18 cellular contexts compared by ENCODE assay signal in the genomic region with DNA sequence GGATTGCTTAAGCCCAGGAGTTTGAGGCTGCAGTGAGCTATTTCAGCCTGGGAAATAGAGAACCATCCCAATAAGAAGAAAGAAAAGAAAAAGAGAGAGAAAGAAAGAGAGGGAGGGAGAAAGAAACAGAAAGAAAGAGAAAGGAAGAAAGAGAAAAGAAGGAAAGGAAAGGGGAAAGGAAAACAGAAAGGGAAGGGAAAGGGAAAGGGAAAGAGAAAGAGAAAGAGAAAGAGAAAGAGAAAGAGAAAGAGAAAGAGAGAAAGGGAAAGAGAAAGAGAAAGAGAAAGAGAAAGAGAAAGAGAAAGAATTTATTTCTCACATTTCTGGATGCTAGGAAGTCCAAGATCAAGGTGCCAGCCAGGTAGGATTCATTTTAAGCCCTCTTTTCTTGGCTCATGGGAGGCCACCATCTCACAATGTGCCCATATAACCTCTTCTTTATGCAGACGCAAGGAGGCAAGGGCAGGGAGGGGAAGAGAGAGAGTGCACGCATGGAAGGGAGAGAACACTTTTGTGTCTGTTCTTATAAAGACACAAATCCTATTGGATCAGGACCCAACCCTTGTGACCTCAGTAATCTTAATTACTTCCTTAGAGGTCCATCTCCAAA. TPM values are rescaled to one million over a fixed set of nuclear protein-coding genes. Genes with fewer than 3 reads are reported as not detected.
DNase-seq lines count a peak whose midpoint lies in the region; ATAC-seq and TF ChIP-seq lines count a peak whose summit lies in the region.
"Had no signal": no experiment of that assay in that cellular context is flagged by ENCODE, and none has a peak within 500 bp of the region (broad histone marks: within the 10 kb centered on the region; RNA-seq: fewer than 3 reads in every experiment).

No MANE protein-coding gene starts in this region.

- CTCF ChIA-PET in activated CD8-positive, alpha-beta memory T cell treated with anti-CD3 and anti-CD28 coated beads, Interleukin-2, amount 10 ng/mL, durations not matched to agents 7 days and 5 days (lab: Charles Lee), result no interaction called here
- CTCF ChIA-PET in naive thymus-derived CD4-positive, alpha-beta T cell (lab: Charles Lee), result no interaction called here

- H4K20me1 ChIP-seq in DND-41 (ENCODE audit: insufficient read depth, low read length), result no peaks in the 10 kb centered on the region
- H4K20me1 ChIP-seq in GM23248 (ENCODE audit: insufficient read depth), result no peaks in the 10 kb centered on the region

- peaks cover 23% of the 10 kb centered on the region for H3K4me1 Mint-ChIP-seq in activated CD8-positive, alpha-beta memory T cell treated with anti-CD3 and anti-CD28 coated beads, Interleukin-2, amount 10 ng/mL, durations not matched to agents 7 days and 5 days
- H3K4me1 Mint-ChIP-seq in activated T-helper 17 cell treated with anti-CD3 and anti-CD28 coated beads, Interleukin-2, amount 50 U/mL, for 72 hours, result no peaks in the 10 kb centered on the region
- peaks cover 0 to 28% (median 5%) of the 10 kb centered on the region in 7 donors for H3K4me1 Mint-ChIP-seq in naive thymus-derived CD4-positive, alpha-beta T cell
- H3K4me1 Mint-ChIP-seq: WTC11 had no signal

- H3K4me2 ChIP-seq in DND-41 (ENCODE audit: insufficient read depth, low read length) (peak overlapping the region; percentile 64), GM23248 (ENCODE audit: unreplicated experiment) (no peak overlapping the region)

- peak overlapping the region; percentile 91 for H3K27ac Mint-ChIP-seq in activated CD8-positive, alpha-beta memory T cell treated with anti-CD3 and anti-CD28 coated beads, Interleukin-2, amount 10 ng/mL, durations not matched to agents 7 days and 5 days
- peak overlapping the region; percentile 92 for H3K27ac Mint-ChIP-seq in activated T-helper 17 cell treated with anti-CD3 and anti-CD28 coated beads, Interleukin-2, amount 50 U/mL, for 72 hours
- peak overlapping the region in 6 of 9 donors; percentile 0 to 92 (median 36) for H3K27ac Mint-ChIP-seq in naive thymus-derived CD4-positive, alpha-beta T cell
- H3K27ac Mint-ChIP-seq: WTC11 had no signal

- peaks cover 10% of the 10 kb centered on the region for H3K36me3 ChIP-seq in DND-41 (ENCODE audit: insufficient read depth, low read length)
- H3K36me3 ChIP-seq in naive thymus-derived CD4-positive, alpha-beta T cell (ENCODE audit: control insufficient read depth in 2 of 3, insufficient read depth in 3 of 3, low read length in 3 of 3), result no peaks in the 10 kb centered on the region
- H3K36me3 ChIP-seq in GM23248 (ENCODE audit: low read depth), result no peaks in the 10 kb centered on the region

- H3K4me3 ChIP-seq in DND-41 (ENCODE audit: low read depth in 1 of 2, low read length in 2 of 2), result peak overlapping the region; percentile 10 to 60; a peak in 3 of 4 replicates
- H3K4me3 ChIP-seq in naive thymus-derived CD4-positive, alpha-beta T cell (ENCODE audit: low read length), result no peak overlapping the region
- no peak overlapping the region for H3K4me3 ChIP-seq in GM23248
- H3K4me3 ChIP-seq: body of pancreas had no signal

- intact Hi-C loops in naive thymus-derived CD4-positive, alpha-beta T cell (cut with micrococcal nuclease), result loop anchor here in 1 of 2 donors (1.0 to 2.0 kb wide), 3 partner anchors 32 to 84 kb away; partner anchors contain the start of genes CMPK2, RNF144A and RSAD2

- H3F3A ChIP-seq in GM23248 (ENCODE audit: insufficient read depth), result 0 out of 2 replicates have a peak, but pooled peaks cover under 1% of the 10 kb centered on the region

- H3K27me3 Mint-ChIP-seq in activated CD8-positive, alpha-beta memory T cell treated with anti-CD3 and anti-CD28 coated beads, Interleukin-2, amount 10 ng/mL, durations not matched to agents 7 days and 5 days, result no peaks in the 10 kb centered on the region
- H3K27me3 Mint-ChIP-seq in activated T-helper 17 cell treated with anti-CD3 and anti-CD28 coated beads, Interleukin-2, amount 50 U/mL, for 72 hours, result no peaks in the 10 kb centered on the region
- H3K27me3 Mint-ChIP-seq in naive thymus-derived CD4-positive, alpha-beta T cell, result no peaks in the 10 kb centered on the region

- in situ Hi-C loops in GM23248 (cut with MboI), result no loop called here

- POLR2A ChIA-PET in naive thymus-derived CD4-positive, alpha-beta T cell (lab: Charles Lee), result no interaction called here

- peaks cover 71% of the 10 kb centered on the region for H3K36me3 Mint-ChIP-seq in activated CD8-positive, alpha-beta memory T cell treated with anti-CD3 and anti-CD28 coated beads, Interleukin-2, amount 10 ng/mL, durations not matched to agents 7 days and 5 days
- no peaks in the 10 kb centered on the region for H3K36me3 Mint-ChIP-seq in activated T-helper 17 cell treated with anti-CD3 and anti-CD28 coated beads, Interleukin-2, amount 50 U/mL, for 72 hours (ENCODE audit: low read depth)
- peaks cover 5 to 56% (median 36%) of the 10 kb centered on the region in 5 donors for H3K36me3 Mint-ChIP-seq in naive thymus-derived CD4-positive, alpha-beta T cell

- 76 to 88% methylated on average over 2 of the region's 2 CpGs for WGBS in GM23248 (ENCODE audit: low coverage in 1 of 2, low lambda C conversion rate in 2 of 2, missing lambda C conversion rate in 2 of 2), 2 experiments

- TF ChIP-seq CTCF in DND-41 (IDR thresholded peaks at IDR 0.05; ENCODE audit: borderline replicate concordance, extremely low read depth, low read length, poor library complexity, severe bottlenecking), result no peak

- H3K9me3 Mint-ChIP-seq in activated CD8-positive, alpha-beta memory T cell treated with anti-CD3 and anti-CD28 coated beads, Interleukin-2, amount 10 ng/mL, durations not matched to agents 7 days and 5 days (ENCODE audit: low read depth), result peaks cover 24% of the 10 kb centered on the region
- peaks cover 9% of the 10 kb centered on the region for H3K9me3 Mint-ChIP-seq in activated T-helper 17 cell treated with anti-CD3 and anti-CD28 coated beads, Interleukin-2, amount 50 U/mL, for 72 hours
- H3K9me3 Mint-ChIP-seq in naive thymus-derived CD4-positive, alpha-beta T cell, result peaks cover 7 to 55% (median 27%) of the 10 kb centered on the region in 11 donors

- peak overlapping the region; percentile 72 for H2AFZ ChIP-seq in DND-41 (ENCODE audit: low read depth, low read length)
- H2AFZ ChIP-seq in GM23248, result no peak overlapping the region

- ATAC-seq in activated CD8-positive, alpha-beta memory T cell treated with anti-CD3 and anti-CD28 coated beads, Interleukin-2, amount 10 ng/mL, durations not matched to agents 7 days and 5 days, result peak; percentile 57
- peak; percentile 47 for ATAC-seq in DND-41 (ENCODE audit: insufficient read depth, low read depth)
- ATAC-seq in activated T-helper 17 cell treated with anti-CD3 and anti-CD28 coated beads, Interleukin-2, amount 50 U/mL, for 72 hours (replicated peaks), result no peak
- ATAC-seq in naive thymus-derived CD4-positive, alpha-beta T cell, result no peak
- ATAC-seq: body of pancreas, left cardiac atrium, Panc1, sciatic nerve, WTC11 had no signal

- DNase-seq in activated CD8-positive, alpha-beta memory T cell treated with anti-CD3 and anti-CD28 coated beads, Interleukin-2, amount 10 ng/mL, durations not matched to agents 7 days and 5 days, result no peak
- no peak for DNase-seq in activated CD8-positive, alpha-beta memory T cell treated with anti-CD3 and anti-CD28 coated beads for 24 hours
- DNase-seq in DND-41, result peak; percentile 39
- no peak for DNase-seq in naive thymus-derived CD4-positive, alpha-beta T cell
- DNase-seq in inferior parietal cortex (ENCODE audit: extremely low spot score), result no peak
- no peak for DNase-seq in GM23248
- DNase-seq in dedifferentiated amniotic fluid mesenchymal stem cell (ENCODE audit: extremely low spot score), result no peak
- DNase-seq: body of pancreas, DMS79, left cardiac atrium, NCI-H1092 treated with DMSO at 0.1 percent for 48 hours, NCI-H2029 treated with DMSO at 0.1 percent for 48 hours, posterior cingulate gyrus had no signal

- H3K4me1 ChIP-seq in DND-41 (ENCODE audit: insufficient read depth, low read length) (peaks cover 46% of the 10 kb centered on the region), GM23248 (ENCODE audit: insufficient read depth) (0 out of 2 replicates have a peak, but pooled peaks cover under 1% of the 10 kb centered on the region)
- H3K4me1 ChIP-seq in naive thymus-derived CD4-positive, alpha-beta T cell (ENCODE audit: control insufficient read depth in 2 of 2, insufficient read depth in 2 of 2, low read length in 2 of 2), result no peaks in the 10 kb centered on the region

- H3K9me3 ChIP-seq in DND-41 (ENCODE audit: insufficient read depth, low read length, severe bottlenecking), result peaks cover 15% of the 10 kb centered on the region
- peaks cover 0 to 9% (median 0%) of the 10 kb centered on the region in 3 experiments for H3K9me3 ChIP-seq in naive thymus-derived CD4-positive, alpha-beta T cell (ENCODE audit: control insufficient read depth in 2 of 3, low read length in 3 of 3)
- no peaks in the 10 kb centered on the region for H3K9me3 ChIP-seq in GM23248 (ENCODE audit: low read depth)

- peak overlapping the region; percentile 52 for H3K9ac ChIP-seq in DND-41 (ENCODE audit: low read depth, low read length)
- H3K9ac ChIP-seq in GM23248, result no peak overlapping the region

- H3K27me3 ChIP-seq in DND-41 (ENCODE audit: insufficient read depth, low read length, poor library complexity), result no peaks in the 10 kb centered on the region
- H3K27me3 ChIP-seq in naive thymus-derived CD4-positive, alpha-beta T cell (ENCODE audit: control insufficient read depth in 2 of 2, insufficient read depth in 2 of 2, low read length in 2 of 2), result no peaks in the 10 kb centered on the region
- no peaks in the 10 kb centered on the region for H3K27me3 ChIP-seq in GM23248 (replicated peaks; ENCODE audit: insufficient read depth)
- H3K27me3 ChIP-seq: body of pancreas had no signal

- H3K9me2 ChIP-seq in GM23248 (ENCODE audit: insufficient read depth), result no peaks in the 10 kb centered on the region

- peak overlapping the region; percentile 85 for H3K27ac ChIP-seq in DND-41 (ENCODE audit: low read length)
- H3K27ac ChIP-seq in naive thymus-derived CD4-positive, alpha-beta T cell (ENCODE audit: low read depth, low read length), result no peak overlapping the region
- H3K27ac ChIP-seq in GM23248, result no peak overlapping the region
- H3K27ac ChIP-seq: body of pancreas had no signal

- H3K4me3 Mint-ChIP-seq in activated CD8-positive, alpha-beta memory T cell treated with anti-CD3 and anti-CD28 coated beads, Interleukin-2, amount 10 ng/mL, durations not matched to agents 7 days and 5 days, result peak overlapping the region; percentile 65
- H3K4me3 Mint-ChIP-seq in activated T-helper 17 cell treated with anti-CD3 and anti-CD28 coated beads, Interleukin-2, amount 50 U/mL, for 72 hours, result peak overlapping the region; percentile 64
- peak overlapping the region in 1 of 10 donors; percentile 72 for H3K4me3 Mint-ChIP-seq in naive thymus-derived CD4-positive, alpha-beta T cell
- H3K4me3 Mint-ChIP-seq: nephron, WTC11 had no signal

- H3K79me2 ChIP-seq in DND-41 (ENCODE audit: insufficient read depth, low read length) (peaks cover 27% of the 10 kb centered on the region), GM23248 (ENCODE audit: insufficient read depth) (no peaks in the 10 kb centered on the region)

RNA-seq across cellular contexts. Expression of gene CMPK2, which starts 32.6 kb away (rescaled TPM):
- 100 to 1,000 TPM in 1 of 2 experiments, 10 to 100 TPM in 1; 81.3 to 164 TPM for total RNA-seq in activated CD8-positive, alpha-beta memory T cell treated with anti-CD3 and anti-CD28 coated beads, Interleukin-2, amount 10 ng/mL, durations not matched to agents 7 days and 5 days
- 1 to 10 TPM; 2.0 to 2.6 TPM for total RNA-seq in activated T-helper 17 cell treated with anti-CD3 and anti-CD28 coated beads, Interleukin-2, amount 50 U/mL, for 72 hours
- total RNA-seq in naive thymus-derived CD4-positive, alpha-beta T cell, result 10 to 100 TPM in 1 of 5 experiments, 1 to 10 TPM in 4; 4.0 to 63.0 (median 6.6) TPM
- polyA plus RNA-seq in naive thymus-derived CD4-positive, alpha-beta T cell, result 1 to 10 TPM; 5.0 to 8.7 TPM
- 0.13 TPM in 1 of 2 replicates, not detected in the other for total RNA-seq in GM23248 (2014; rRNA removed; shearing (Covaris generic))
- 0.11 TPM in 1 of 2 replicates, not detected in the other for polyA plus RNA-seq in GM23248 (2016; fragmentation: Nextera tagmentation; extraction: Ambion mirVana)

RNA-seq across cellular contexts. Expression of gene RSAD2, which starts 44.5 kb away (rescaled TPM):
- total RNA-seq in activated CD8-positive, alpha-beta memory T cell treated with anti-CD3 and anti-CD28 coated beads, Interleukin-2, amount 10 ng/mL, durations not matched to agents 7 days and 5 days, result 100 to 1,000 TPM in 1 of 2 experiments, 10 to 100 TPM in 1; 83.0 to 183 TPM
- total RNA-seq in activated T-helper 17 cell treated with anti-CD3 and anti-CD28 coated beads, Interleukin-2, amount 50 U/mL, for 72 hours, result 1 to 10 TPM; 2.8 to 4.5 TPM
- 10 to 100 TPM in 1 of 5 experiments, 1 to 10 TPM in 4; 5.0 to 72.6 (median 5.6) TPM for total RNA-seq in naive thymus-derived CD4-positive, alpha-beta T cell
- polyA plus RNA-seq in naive thymus-derived CD4-positive, alpha-beta T cell, result 10 to 100 TPM in 1 of 2 donors, 1 to 10 TPM in 1; 8.2 to 15.0 TPM
- not detected in 2 replicates for total RNA-seq in GM23248 (2014; rRNA removed; shearing (Covaris generic))
- polyA plus RNA-seq in GM23248 (2016; fragmentation: Nextera tagmentation; extraction: Ambion mirVana), result not detected in 2 replicates
- total RNA-seq: WTC11 had no signal

Comparison
In these comparisons a context has a peak if more than half of its experiments do, and no peak if none do; other contexts are left out.
1. ATAC-seq: peak in activated CD8-positive, alpha-beta memory T cell treated with anti-CD3 and anti-CD28 coated beads, Interleukin-2, amount 10 ng/mL, durations not matched to agents 7 days and 5 days (single experiment) and DND-41 (single experiment); none in activated T-helper 17 cell treated with anti-CD3 and anti-CD28 coated beads, Interleukin-2, amount 50 U/mL, for 72 hours (single experiment) and naive thymus-derived CD4-positive, alpha-beta T cell (single experiment).
2. H3K27ac Mint-ChIP-seq: peak in every context shown above with its lines; median percentile 92 in activated T-helper 17 cell treated with anti-CD3 and anti-CD28 coated beads, Interleukin-2, amount 50 U/mL, for 72 hours; 91 in activated CD8-positive, alpha-beta memory T cell treated with anti-CD3 and anti-CD28 coated beads, Interleukin-2, amount 10 ng/mL, durations not matched to agents 7 days and 5 days; 36 in naive thymus-derived CD4-positive, alpha-beta T cell.
3. H3K4me3 ChIP-seq: peak in DND-41 (2 of 2); none in naive thymus-derived CD4-positive, alpha-beta T cell (single experiment) and GM23248 (single experiment).